In the genomic region with DNA sequence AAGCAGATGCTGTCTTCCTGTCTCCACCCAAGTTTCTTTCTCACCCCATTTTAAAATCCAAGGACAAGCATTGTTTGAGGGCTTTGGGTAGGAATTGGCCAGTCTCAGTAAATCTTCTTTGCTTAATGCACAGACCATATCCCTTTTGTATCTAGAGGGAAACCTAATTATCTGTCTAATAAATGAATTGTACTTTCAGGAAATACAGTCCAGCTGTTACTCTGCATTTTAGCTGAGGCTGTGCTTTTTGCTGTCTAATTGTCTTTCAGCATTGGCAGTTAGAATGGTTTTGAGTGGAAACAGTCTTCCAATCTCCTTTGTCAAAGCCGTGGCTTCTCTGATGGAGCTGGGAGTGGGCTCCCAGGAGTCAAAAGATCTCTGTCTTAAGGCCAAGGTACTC, we compare ENCODE assay signal across 3 cellular contexts.
"Had no signal": no experiment of that assay in that cellular context is flagged by ENCODE, and none has a peak within 500 bp of the region (broad histone marks: within the 10 kb centered on the region; RNA-seq: fewer than 3 reads in every experiment).

No MANE protein-coding gene starts in this region.

- DNase-seq: GDM1, GF-D8 had no signal

- H3K4me3 ChIP-seq: GM12878 had no signal

- ATAC-seq: GM12878 had no signal
